In the genomic region with DNA sequence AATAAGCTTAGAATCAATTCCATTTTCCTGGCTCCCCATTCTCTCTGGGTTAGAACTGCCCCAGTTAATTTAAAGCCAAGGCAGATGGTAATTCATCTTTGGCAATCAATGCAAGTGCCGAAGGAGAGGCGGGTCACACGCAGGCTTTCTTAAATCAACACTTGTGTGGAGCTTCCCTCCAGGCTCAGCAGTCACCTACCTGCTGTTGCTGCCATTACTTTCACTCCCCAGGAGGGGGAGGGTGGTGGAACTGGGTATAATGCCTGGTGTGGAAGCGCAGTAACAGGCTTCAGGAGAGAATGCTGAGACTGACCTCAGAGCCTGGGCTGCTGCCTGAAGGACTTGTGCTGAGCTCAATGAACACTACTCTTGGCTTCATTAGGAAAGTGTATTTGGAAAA, we compare ENCODE assay signal across 9 cellular contexts. TPM values are rescaled to one million over a fixed set of nuclear protein-coding genes. Genes with fewer than 3 reads are reported as not detected.
DNase-seq lines count a peak whose midpoint lies in the region; ATAC-seq, FAIRE-seq and TF ChIP-seq lines count a peak whose summit lies in the region.
"Had no signal": no experiment of that assay in that cellular context is flagged by ENCODE, and none has a peak within 500 bp of the region (broad histone marks: within the 10 kb centered on the region; RNA-seq: fewer than 3 reads in every experiment).

No MANE protein-coding gene starts in this region.

- intact Hi-C loops in activated CD4-positive, alpha-beta T cell treated with anti-CD3 and anti-CD28 coated beads, Interleukin-2, amount 10 ng/mL, durations not matched to agents 24 days and 14 days (cut with micrococcal nuclease), result loop anchor here (5.0 kb wide), 1 partner anchor 111 kb away; no protein-coding TSS in a partner anchor
- intact Hi-C loops in OCI-LY7 (cut with micrococcal nuclease; ENCODE audit: unreplicated experiment), result no loop called here
- intact Hi-C loops in heart left ventricle (cut with DNase I), result loop anchor here in 1 of 10 donors (10.0 kb wide), 1 partner anchor 56 kb away; no protein-coding TSS in a partner anchor
- intact Hi-C loops in transverse colon (cut with DNase I; ENCODE audit: low total_unique reads), result no loop called here

- H3K27me3 ChIP-seq in heart left ventricle (no peaks in the 10 kb centered on the region), transverse colon (no peaks in the 10 kb centered on the region)

- no peak for FAIRE-seq in GM19239 (lab: Jason Lieb, UNC)

- in situ Hi-C loops in transverse colon (cut with MboI; ENCODE audit: low pct_ligation_motif_present in 1 of 4, low pct_unique_long_range_greater_than_20kb in 1 of 4, low sequenced_read_pairs in 3 of 4), result no loop called here

- no peak for TF ChIP-seq POLR2A in heart left ventricle (IDR thresholded peaks at IDR 0.05)
- TF ChIP-seq POLR2A in transverse colon (IDR thresholded peaks at IDR 0.05), result no peak

- no peaks in the 10 kb centered on the region for H3K79me2 ChIP-seq in OCI-LY7 (ENCODE audit: insufficient read depth, low read depth, low read length)

- TF ChIP-seq CTCF in OCI-LY7 (conservative IDR thresholded peaks at IDR 0.05; ENCODE audit: low read length) (0 out of 2 replicates have a peak, but pooled peaks have one; percentile 28), heart left ventricle (IDR thresholded peaks at IDR 0.05) (peak in 2 of 12 donors; percentile 13 to 29), transverse colon (IDR thresholded peaks at IDR 0.05) (peak in 4 of 5 experiments; percentile 29 to 43 (median 32))

- H3K9me3 ChIP-seq in OCI-LY7 (ENCODE audit: low read length) (no peaks in the 10 kb centered on the region), heart left ventricle (no peaks in the 10 kb centered on the region), transverse colon (no peaks in the 10 kb centered on the region)

- peaks cover 11% of the 10 kb centered on the region for H3K4me1 ChIP-seq in OCI-LY7 (ENCODE audit: insufficient read depth, low read length, poor library complexity, severe bottlenecking)
- H3K4me1 ChIP-seq in heart left ventricle, result peaks cover 0 to 22% (median 0%) of the 10 kb centered on the region in 12 donors
- H3K4me1 ChIP-seq in transverse colon, result no peaks in the 10 kb centered on the region

- 31 to 40% (median 34%) methylated on average over 4 of the region's 4 CpGs for WGBS in heart left ventricle, 4 donors
- WGBS in transverse colon (ENCODE audit: low coverage in 1 of 2), 2 donors, result 39 to 40% methylated on average over 2 to 4 of the region's 4 CpGs

- peaks cover 9% of the 10 kb centered on the region for H3K27me3 Mint-ChIP-seq in activated CD4-positive, alpha-beta T cell treated with anti-CD3 and anti-CD28 coated beads, Interleukin-2, amount 10 ng/mL, durations not matched to agents 24 days and 14 days

- DNase-seq in activated CD4-positive, alpha-beta T cell treated with anti-CD3 and anti-CD28 coated beads for 48 hours, result peak; percentile 7
- DNase-seq in activated CD4-positive, alpha-beta T cell treated with anti-CD3 and anti-CD28 coated beads, Interleukin-2, amount 10 ng/mL, durations not matched to agents 24 days and 14 days, result no peak
- DNase-seq in OCI-LY7 (ENCODE audit: low spot score) (peak; percentile 17), heart left ventricle (peak in 1 of 5 donors; percentile 28), transverse colon (peak; percentile 42), GM19239 (ENCODE audit: insufficient read length, low spot score) (no peak)
- DNase-seq in stimulated activated CD4-positive, alpha-beta T cell treated with anti-CD3 and anti-CD28 coated beads, Interleukin-2, amount 100 ng/mL, for 48 hours, result no peak

- ATAC-seq in heart left ventricle, result peak in 3 of 4 donors; percentile 64 to 83 (median 77)
- ATAC-seq in GM19455 (IDR thresholded peaks at IDR 0.05; ENCODE audit: unreplicated experiment), result no peak

- H3K9me2 ChIP-seq in OCI-LY7 (ENCODE audit: insufficient read depth, low read length), result no peaks in the 10 kb centered on the region

- no peak overlapping the region for H3K27ac Mint-ChIP-seq in activated CD4-positive, alpha-beta T cell treated with anti-CD3 and anti-CD28 coated beads, Interleukin-2, amount 10 ng/mL, durations not matched to agents 24 days and 14 days

- no peaks in the 10 kb centered on the region for H3K9me3 Mint-ChIP-seq in activated CD4-positive, alpha-beta T cell treated with anti-CD3 and anti-CD28 coated beads, Interleukin-2, amount 10 ng/mL, durations not matched to agents 24 days and 14 days

- no peaks in the 10 kb centered on the region for H4K20me1 ChIP-seq in OCI-LY7 (ENCODE audit: insufficient read depth, low read length)

- no peak for TF ChIP-seq EP300 in transverse colon (IDR thresholded peaks at IDR 0.05; ENCODE audit: low read depth)

- H3K4me3 Mint-ChIP-seq in activated CD4-positive, alpha-beta T cell treated with anti-CD3 and anti-CD28 coated beads, Interleukin-2, amount 10 ng/mL, durations not matched to agents 24 days and 14 days, result no peak overlapping the region

- no peak overlapping the region for H3K27ac ChIP-seq in OCI-LY7 (ENCODE audit: low read depth, low read length, poor library complexity, severe bottlenecking)
- peak overlapping the region in 1 of 12 donors; percentile 24 for H3K27ac ChIP-seq in heart left ventricle
- H3K27ac ChIP-seq in transverse colon, result no peak overlapping the region

- 0 out of 2 replicates have a peak overlapping the region, but pooled peaks have one; percentile 16 for H3K4me2 ChIP-seq in OCI-LY7 (ENCODE audit: low read length)

- POLR2A ChIA-PET in OCI-LY7 (lab: Charles Lee), result no interaction called here

- CTCF ChIA-PET in OCI-LY7 (lab: Charles Lee; ENCODE audit: unreplicated experiment), result no interaction called here

- no peaks in the 10 kb centered on the region for H3K4me1 Mint-ChIP-seq in activated CD4-positive, alpha-beta T cell treated with anti-CD3 and anti-CD28 coated beads, Interleukin-2, amount 10 ng/mL, durations not matched to agents 24 days and 14 days

- no TSS peak for BruUV-seq in OCI-LY7 (replicated peaks; lab: Mats Ljungman, UMichigan)

- no peaks in the 10 kb centered on the region for H3K36me3 Mint-ChIP-seq in activated CD4-positive, alpha-beta T cell treated with anti-CD3 and anti-CD28 coated beads, Interleukin-2, amount 10 ng/mL, durations not matched to agents 24 days and 14 days (ENCODE audit: low read depth)

- H3K36me3 ChIP-seq in OCI-LY7 (ENCODE audit: insufficient read depth, low read length), result no peaks in the 10 kb centered on the region
- no peaks in the 10 kb centered on the region for H3K36me3 ChIP-seq in heart left ventricle
- H3K36me3 ChIP-seq in transverse colon, result no peaks in the 10 kb centered on the region

- peak overlapping the region; percentile 83 for H2AFZ ChIP-seq in OCI-LY7 (ENCODE audit: low read length)

- H3K4me3 ChIP-seq in OCI-LY7 (ENCODE audit: low read depth, low read length, poor library complexity, severe bottlenecking) (no peak overlapping the region), heart left ventricle (no peak overlapping the region), transverse colon (no peak overlapping the region)

RNA-seq across cellular contexts. Expression of gene TTR, which starts 19.2 kb away (rescaled TPM):
- total RNA-seq in activated CD4-positive, alpha-beta T cell treated with anti-CD3 and anti-CD28 coated beads, Interleukin-2, amount 10 ng/mL, durations not matched to agents 24 days and 14 days, result not detected in 2 replicates
- total RNA-seq in OCI-LY7 (2014; rRNA removed; shearing (Covaris generic)), result not detected in 2 replicates
- total RNA-seq in OCI-LY7 (2022) (not detected in 2 replicates), heart left ventricle (not detected), transverse colon (under 1 TPM in 1 of 4 donors, not detected in 3; 0.41 TPM)
- polyA plus RNA-seq in heart left ventricle, result under 1 TPM in 1 of 2 donors, not detected in 1; 0.19 TPM
- total RNA-seq: myocyte had no signal

Comparison
In these comparisons a context has a peak if more than half of its experiments do, and no peak if none do; other contexts are left out.
1. DNase-seq: peak in activated CD4-positive, alpha-beta T cell treated with anti-CD3 and anti-CD28 coated beads for 48 hours (single experiment), OCI-LY7 (single experiment) and transverse colon (single experiment); none in activated CD4-positive, alpha-beta T cell treated with anti-CD3 and anti-CD28 coated beads, Interleukin-2, amount 10 ng/mL, durations not matched to agents 24 days and 14 days (single experiment), stimulated activated CD4-positive, alpha-beta T cell treated with anti-CD3 and anti-CD28 coated beads, Interleukin-2, amount 100 ng/mL, for 48 hours (0 of 2) and GM19239 (single experiment).